ENCODE assay signal across 9 cellular contexts in genomic region chr2:103959174-103960125, GRCh38.
DNase-seq lines count a peak whose midpoint lies in the region; ATAC-seq and TF ChIP-seq lines count a peak whose summit lies in the region.
"Had no signal": no experiment of that assay in that cellular context is flagged by ENCODE, and none has a peak within 500 bp of the region (broad histone marks: within the 10 kb centered on the region; RNA-seq: fewer than 3 reads in every experiment).

No MANE protein-coding gene starts in this region.

- DNase-seq in Ammon's horn (ENCODE audit: low spot score) (peak; percentile 89), NCI-H2107 (lab: John Stamatoyannopoulos, UW) (peak; percentile 14), body of pancreas (peak; percentile 13 to 37 (median 27)), mesothelial cell of epicardium (ENCODE audit: low spot score in 2 of 2, unreplicated experiment in 2 of 2) (peak; percentile 26 to 49), T-helper 2 cell (no peak)

- no peaks in the 10 kb centered on the region for H3K9me3 Mint-ChIP-seq in mesothelial cell of epicardium

- H3K4me3 Mint-ChIP-seq in mesothelial cell of epicardium, result no peak overlapping the region
- H3K4me3 Mint-ChIP-seq: stimulated activated naive CD8-positive, alpha-beta T cell treated with anti-CD3 and anti-CD28 coated beads, Interleukin-15, Interleukin-2, amounts not matched to agents 100 ng/mL and 50 ng/mL, for 24 hours had no signal

- no peaks in the 10 kb centered on the region for H3K27me3 ChIP-seq in body of pancreas

- H3K4me1 Mint-ChIP-seq in mesothelial cell of epicardium, result no peaks in the 10 kb centered on the region

- no peaks in the 10 kb centered on the region for H3K36me3 ChIP-seq in body of pancreas (replicated peaks in 1 of 2; ENCODE audit: insufficient read depth in 1 of 2, low read depth in 2 of 2)

- no peak overlapping the region for H3K27ac ChIP-seq in body of pancreas

- H3K36me3 Mint-ChIP-seq in mesothelial cell of epicardium, result no peaks in the 10 kb centered on the region

- peaks cover 45% of the 10 kb centered on the region for H3K27me3 Mint-ChIP-seq in mesothelial cell of epicardium (ENCODE audit: low read depth)
- H3K27me3 Mint-ChIP-seq: stimulated activated naive CD8-positive, alpha-beta T cell treated with anti-CD3 and anti-CD28 coated beads, Interleukin-15, Interleukin-2, amounts not matched to agents 100 ng/mL and 50 ng/mL, for 24 hours had no signal

- TF ChIP-seq POLR2A in body of pancreas (IDR thresholded peaks at IDR 0.05), result no peak

- WGBS in body of pancreas, 2 donors, result 33 to 34% methylated on average over 9 of the region's 9 CpGs

- no peak overlapping the region for H3K27ac Mint-ChIP-seq in mesothelial cell of epicardium
- H3K27ac Mint-ChIP-seq: stimulated activated naive CD8-positive, alpha-beta T cell treated with anti-CD3 and anti-CD28 coated beads, Interleukin-15, Interleukin-2, amounts not matched to agents 100 ng/mL and 50 ng/mL, for 24 hours had no signal

- H3K4me3 ChIP-seq in body of pancreas, result no peak overlapping the region

- TF ChIP-seq CTCF in body of pancreas (IDR thresholded peaks at IDR 0.05) (peak in 6 of 7 experiments; percentile 36 to 56 (median 49)), mesothelial cell of epicardium (IDR thresholded peaks at IDR 0.05; ENCODE audit: unreplicated experiment) (peak; percentile 40)

- H3K9me3 ChIP-seq in body of pancreas, result no peaks in the 10 kb centered on the region

- ATAC-seq in GM19397 (IDR thresholded peaks at IDR 0.05; ENCODE audit: unreplicated experiment) (peak; percentile 77), body of pancreas (peak; percentile 56), GM18873 (IDR thresholded peaks at IDR 0.05; ENCODE audit: low FRiP score, unreplicated experiment) (no peak), GM19324 (IDR thresholded peaks at IDR 0.05; ENCODE audit: low FRiP score, unreplicated experiment) (no peak)

- H3K4me1 ChIP-seq in body of pancreas, result no peaks in the 10 kb centered on the region

- intact Hi-C loops in body of pancreas (cut with DNase I), result no loop called here

Comparison
In these comparisons a context has a peak if more than half of its experiments do, and no peak if none do; other contexts are left out.
1. DNase-seq: peak in Ammon's horn (single experiment), NCI-H2107 (single experiment), body of pancreas (4 of 4) and mesothelial cell of epicardium (2 of 2); none in T-helper 2 cell (0 of 5).
2. ATAC-seq: peak in GM19397 (single experiment) and body of pancreas (single experiment); none in GM18873 (single experiment) and GM19324 (single experiment).